ENCODE assay signal across 16 cellular contexts in genomic region chr7:73870041-73870492, GRCh38. TPM values are rescaled to one million over a fixed set of nuclear protein-coding genes. Genes with fewer than 3 reads are reported as not detected.
DNase-seq lines count a peak whose midpoint lies in the region; ATAC-seq, FAIRE-seq and TF ChIP-seq lines count a peak whose summit lies in the region.
"Had no signal": no experiment of that assay in that cellular context is flagged by ENCODE, and none has a peak within 500 bp of the region (broad histone marks: within the 10 kb centered on the region; RNA-seq: fewer than 3 reads in every experiment).

No MANE protein-coding gene starts in this region.

- TF ChIP-seq EP300 in H1 (IDR thresholded peaks at IDR 0.05; ENCODE audit: borderline replicate concordance in 1 of 2, low read depth in 2 of 2, low read length in 2 of 2): no peak

- H3K9ac ChIP-seq in H1 (replicated peaks in 1 of 4; ENCODE audit: extremely low read depth in 1 of 4, low read depth in 3 of 4, low read length in 3 of 4): no peak overlapping the region
- H3K9ac ChIP-seq in neuronal stem cell (ENCODE audit: low read depth, low read length, poor library complexity): no peak overlapping the region

- H3K4me2 ChIP-seq in H1 (ENCODE audit: insufficient read depth in 1 of 2, low read depth in 2 of 2, low read length in 2 of 2): no peak overlapping the region; a peak in 1 of 4 replicates
- H3K4me2 ChIP-seq in neuronal stem cell (ENCODE audit: insufficient read depth, low read length, poor library complexity, severe bottlenecking): no peak overlapping the region

- H4K5ac ChIP-seq in H1 (ENCODE audit: insufficient read length, low read depth, low read length): peak overlapping the region; percentile 5

- DNase-seq in M059J (ENCODE audit: low read depth) (peak; percentile 19), H1 (ENCODE audit: low read depth in 1 of 2, low spot score in 2 of 2) (peak in 1 of 2 experiments; percentile 62), neuronal stem cell (ENCODE audit: low spot score) (no peak), MCF 10A (ENCODE audit: unreplicated experiment) (no peak)
- DNase-seq: activated B cell treated with CpG ODN at 0.5 μM for 24 hours; NCI-H1436 treated with DMSO at 0.1 percent for 48 hours; NCI-H774; stimulated activated CD4-positive, alpha-beta T cell treated with anti-CD3 and anti-CD28 coated beads, Interleukin-15, amount 100 ng/mL, for 24 hours; stimulated activated CD8-positive, alpha-beta memory T cell treated with anti-CD3 and anti-CD28 coated beads, Interleukin-4, amount 100 ng/mL, for 48 hours had no signal

- H4K91ac ChIP-seq in H1 (replicated peaks; ENCODE audit: insufficient read length, low read length) (peak overlapping the region; percentile 73), neuronal stem cell (ENCODE audit: low read depth, low read length, poor library complexity) (no peak overlapping the region)

- peaks cover 3 to 21% (median 14%) of the 10 kb centered on the region in 4 experiments for H3K4me1 ChIP-seq in H1 (replicated peaks in 1 of 4; ENCODE audit: control insufficient read depth in 3 of 4, insufficient read depth in 4 of 4, low read length in 3 of 4)
- peaks cover 0 to 7% of the 10 kb centered on the region in 2 donors for H3K4me1 ChIP-seq in neuronal stem cell (ENCODE audit: control insufficient read depth in 2 of 2, insufficient read depth in 1 of 2, low read depth in 1 of 2, low read length in 2 of 2)

- TF ChIP-seq POLR2A in H1 (IDR thresholded peaks at IDR 0.05; ENCODE audit: control extremely low read depth in 1 of 2, low read depth in 2 of 2, low read length in 2 of 2): no peak

- H3K36me3 ChIP-seq in H1 (ENCODE audit: control insufficient read depth in 2 of 4, insufficient read depth in 4 of 4, low read length in 3 of 4) (no peaks in the 10 kb centered on the region), neuronal stem cell (replicated peaks in 1 of 2; ENCODE audit: control insufficient read depth in 2 of 2, insufficient read depth in 2 of 2, low read length in 2 of 2) (no peaks in the 10 kb centered on the region)

- H2BK15ac ChIP-seq in H1 (ENCODE audit: low read length) (peak overlapping the region; percentile 97; the same call in 1 of the 2 replicates), neuronal stem cell (ENCODE audit: low read length) (peak overlapping the region; percentile 91)

- H3K4me3 ChIP-seq in H1 (ENCODE audit: extremely low read depth in 1 of 4, insufficient read depth in 2 of 4, low read depth in 3 of 4, low read length in 4 of 4) (no peak overlapping the region), neuronal stem cell (ENCODE audit: low read length in 2 of 2) (no peak overlapping the region)

- H2BK12ac ChIP-seq in H1 (ENCODE audit: low read depth, low read length) (peak overlapping the region; percentile 77; the same call in 1 of the 2 replicates), neuronal stem cell (ENCODE audit: low read length) (no peak overlapping the region)

- peaks cover 0 to 1% of the 10 kb centered on the region in 2 experiments for H4K20me1 ChIP-seq in H1 (replicated peaks in 1 of 2; ENCODE audit: control insufficient read depth in 1 of 2, insufficient read depth in 2 of 2, low read length in 2 of 2)

- no peaks in the 10 kb centered on the region for H3K9me3 Mint-ChIP-seq in MCF 10A (ENCODE audit: unreplicated experiment)
- H3K9me3 Mint-ChIP-seq: activated B cell treated with CpG ODN at 0.5 μM for 24 hours had no signal

- peak overlapping the region; percentile 66; the same call in 1 of the 2 replicates for H2BK5ac ChIP-seq in H1 (ENCODE audit: low read depth, low read length)
- peak overlapping the region; percentile 39 for H2BK5ac ChIP-seq in neuronal stem cell (ENCODE audit: low read length)

- CTCF ChIA-PET in H1 (lab: Charles Lee; ENCODE audit: partially characterized antibody): interaction anchor here (0.6 to 1.6 kb wide), 11 partner anchors 11 to 239 kb away, joined by 3 to 10 read pairs (median 3); no protein-coding TSS in a partner anchor
- CTCF ChIA-PET in MCF 10A (lab: Yijun Ruan, JAX): interaction anchor here (0.6 to 1.1 kb wide), 3 partner anchors 10 to 182 kb away, joined by 3 to 4 read pairs (median 4); no protein-coding TSS in a partner anchor

- no peak overlapping the region for H3K14ac ChIP-seq in H1 (ENCODE audit: insufficient read length)
- H3K14ac ChIP-seq in neuronal stem cell (ENCODE audit: low read length): no peak overlapping the region

- no peaks in the 10 kb centered on the region for H3K79me1 ChIP-seq in H1 (ENCODE audit: low read depth, low read length)
- H3K79me1 ChIP-seq in neuronal stem cell (ENCODE audit: low read depth, low read length): no peaks in the 10 kb centered on the region

- no peak overlapping the region for H2BK20ac ChIP-seq in H1 (ENCODE audit: low read length)

- peak overlapping the region; percentile 60; the same call in 1 of the 2 replicates for H3K18ac ChIP-seq in H1 (ENCODE audit: extremely low read depth, low read length)
- H3K18ac ChIP-seq in neuronal stem cell (ENCODE audit: low read length): peak overlapping the region; percentile 80

- no peak for TF ChIP-seq RAD21 in H1 (IDR thresholded peaks at IDR 0.05 in 1 of 2, conservative IDR thresholded peaks at IDR 0.05 in 1 of 2; ENCODE audit: low read depth in 2 of 2, low read length in 2 of 2)

- no peak overlapping the region for H3K4me3 Mint-ChIP-seq in MCF 10A (ENCODE audit: unreplicated experiment)
- H3K4me3 Mint-ChIP-seq: activated B cell treated with CpG ODN at 0.5 μM for 24 hours had no signal

- 79% methylated on average over 15 of the region's 15 CpGs; no CpG with 5 or more reads in 1 of the 2 experiments for WGBS in H1 (ENCODE audit: extremely low coverage in 1 of 2, insufficient coverage in 1 of 2, insufficient read length in 1 of 2, insufficient replicate concordance in 2 of 2, low coverage in 1 of 2, low lambda C conversion rate in 2 of 2, missing lambda C conversion rate in 1 of 2), 2 experiments
- WGBS in neuronal stem cell (ENCODE audit: extremely low coverage in 2 of 2, insufficient read length in 2 of 2, insufficient replicate concordance in 1 of 2), 2 donors: no CpG with 5 or more reads among the region's 15 CpGs

- no peaks in the 10 kb centered on the region for H3K4me1 Mint-ChIP-seq in MCF 10A (ENCODE audit: insufficient read depth, unreplicated experiment)
- H3K4me1 Mint-ChIP-seq: activated B cell treated with CpG ODN at 0.5 μM for 24 hours had no signal

- H2AK5ac ChIP-seq in H1 (ENCODE audit: low read depth, low read length): no peak overlapping the region
- peak overlapping the region; percentile 40 for H2AK5ac ChIP-seq in neuronal stem cell (ENCODE audit: low read depth, low read length)

- no peak for FAIRE-seq in H1 (lab: Jason Lieb, UNC)
- FAIRE-seq: keratinocyte had no signal

- H3K27me3 ChIP-seq in H1 (replicated peaks in 1 of 4; ENCODE audit: control insufficient read depth in 3 of 4, extremely low read depth in 1 of 4, insufficient read depth in 3 of 4, low read length in 3 of 4) (no peaks in the 10 kb centered on the region), neuronal stem cell (ENCODE audit: control insufficient read depth in 3 of 3, insufficient read depth in 3 of 3, low read depth in 1 of 3, low read length in 3 of 3) (peaks cover 0 to 11% (median 0%) of the 10 kb centered on the region in 3 experiments)

- no peak for TF ChIP-seq CTCF in H1 (IDR thresholded peaks at IDR 0.05; ENCODE audit: control extremely low read depth in 1 of 3, insufficient read depth in 1 of 3, low read depth in 1 of 3, low read length in 3 of 3)
- no peak for TF ChIP-seq CTCF in MCF 10A (IDR thresholded peaks at IDR 0.05; ENCODE audit: unreplicated experiment)

- no peak for ATAC-seq in GM18519 (IDR thresholded peaks at IDR 0.05; ENCODE audit: low FRiP score, unreplicated experiment)
- ATAC-seq in HG03571 (IDR thresholded peaks at IDR 0.05; ENCODE audit: unreplicated experiment): no peak

- POLR2A ChIA-PET in H1 (lab: Charles Lee; ENCODE audit: partially characterized antibody) (interaction anchor here (0.6 to 1.1 kb wide), 3 partner anchors 140 to 531 kb away, joined by 3 to 4 read pairs (median 3); no protein-coding TSS in a partner anchor), MCF 10A (lab: Yijun Ruan, JAX) (interaction anchor here (0.6 kb wide), 1 partner anchor 95 kb away, joined by 3 read pairs; no protein-coding TSS in a partner anchor)

- H4K8ac ChIP-seq in H1 (ENCODE audit: extremely low read depth, insufficient read depth, low read length) (peak overlapping the region; percentile 57; the same call in 1 of the 2 replicates), neuronal stem cell (ENCODE audit: low read depth, low read length) (no peak overlapping the region)

- H3K27ac Mint-ChIP-seq in MCF 10A (ENCODE audit: low read depth, unreplicated experiment): no peak overlapping the region
- H3K27ac Mint-ChIP-seq: activated B cell treated with CpG ODN at 0.5 μM for 24 hours had no signal

- H2BK120ac ChIP-seq in H1 (replicated peaks; ENCODE audit: low read depth, low read length): no peak overlapping the region
- no peak overlapping the region for H2BK120ac ChIP-seq in neuronal stem cell (ENCODE audit: low read depth, low read length)

- no TSS peak for BruUV-seq in MCF 10A (replicated peaks; lab: Mats Ljungman, UMichigan)

- H3K23ac ChIP-seq in H1 (ENCODE audit: insufficient read length): no peak overlapping the region
- no peak overlapping the region for H3K23ac ChIP-seq in neuronal stem cell (ENCODE audit: low read depth, low read length, poor library complexity)

- no peak overlapping the region for H3K56ac ChIP-seq in H1 (replicated peaks; ENCODE audit: insufficient read length, low read depth, low read length)

- H3K9me3 ChIP-seq in H1 (ENCODE audit: insufficient read depth in 2 of 2, low read depth in 1 of 2, low read length in 1 of 2): no peaks in the 10 kb centered on the region
- no peaks in the 10 kb centered on the region for H3K9me3 ChIP-seq in neuronal stem cell (replicated peaks in 1 of 2; ENCODE audit: control insufficient read depth in 2 of 2, insufficient read depth in 1 of 2, low read depth in 1 of 2, low read length in 2 of 2)

- intact Hi-C loops in MCF 10A (cut with micrococcal nuclease): no loop called here

- no peaks in the 10 kb centered on the region for H3K79me2 ChIP-seq in H1 (ENCODE audit: control insufficient read depth in 1 of 2, insufficient read depth in 2 of 2, low read length in 2 of 2)

- no peaks in the 10 kb centered on the region for H3K36me3 Mint-ChIP-seq in MCF 10A (ENCODE audit: insufficient read depth, unreplicated experiment)

- peaks cover 14% of the 10 kb centered on the region for H3K27me3 Mint-ChIP-seq in MCF 10A (ENCODE audit: insufficient read depth, unreplicated experiment)

- H3K4ac ChIP-seq in H1 (replicated peaks; ENCODE audit: insufficient read length, low read depth, low read length) (peak overlapping the region; percentile 94), neuronal stem cell (ENCODE audit: low read length) (no peak overlapping the region)

- peaks cover 12% of the 10 kb centered on the region; the same call in 1 of the 2 replicates for H3K23me2 ChIP-seq in H1 (ENCODE audit: low read depth, low read length)

- no peak overlapping the region for H3K27ac ChIP-seq in H1 (ENCODE audit: low read depth, low read length)
- H3K27ac ChIP-seq in neuronal stem cell (replicated peaks; ENCODE audit: low read length): no peak overlapping the region

- H2AFZ ChIP-seq in H1 (ENCODE audit: low read length) (peak overlapping the region; percentile 91; the same call in 1 of the 2 replicates), neuronal stem cell (ENCODE audit: low read length) (no peak overlapping the region)

RNA-seq across cellular contexts. Expression of gene TMEM270, which starts 9.1 kb away (rescaled TPM):
- 0.17 and 0.32 TPM in 2 replicates for total RNA-seq in M059J (2014; rRNA removed; shearing (Covaris generic))
- total RNA-seq in H1 (2021; fragmentation: NEBNext Ultra II Directional; extraction: Animal tissue kit (Norgen Biotek cat#: 25700)): not detected in 2 replicates
- 0.26 and 0.33 TPM in 2 replicates for polyA plus RNA-seq in H1 (2011; rRNA removed)
- not detected for polyA plus RNA-seq in H1 (2011; cell fraction: cytosol; rRNA removed)
- polyA plus RNA-seq in H1 (2011; cell fraction: nucleus; rRNA removed): not detected
- polyA plus RNA-seq in H1 (2012, experiment 1 of 2): 0.23 TPM in 1 of 4 replicates, not detected in the others
- polyA plus RNA-seq in H1 (2012, experiment 2 of 2): not detected
- 0.16 TPM for polyA plus RNA-seq in H1 (2013, experiment 1 of 2)
- not detected for polyA plus RNA-seq in H1 (2013, experiment 2 of 2)
- not detected in 2 replicates for polyA minus RNA-seq in H1 (2011; rRNA and poly(A)+ RNA removed)
- polyA minus RNA-seq in H1 (2011; cell fraction: cytosol; rRNA and poly(A)+ RNA removed): not detected
- not detected for polyA minus RNA-seq in H1 (2011; cell fraction: nucleus; rRNA and poly(A)+ RNA removed)
- polyA plus RNA-seq in neuronal stem cell (2013, experiment 1 of 2): not detected
- polyA plus RNA-seq in neuronal stem cell (2013, experiment 2 of 2): 0.04 TPM
- not detected in 2 replicates for total RNA-seq in MCF 10A (2022)
- total RNA-seq: activated B cell treated with CpG ODN at 0.5 μM for 24 hours, dermis microvascular lymphatic vessel endothelial cell, fibroblast of villous mesenchyme, SK-MEL-5 had no signal
- polyA plus RNA-seq: BJ, keratinocyte had no signal

RNA-seq across cellular contexts. Expression of gene METTL27, which starts 27.8 kb away (rescaled TPM):
- 1.7 and 1.9 TPM in 2 replicates for total RNA-seq in M059J (2014; rRNA removed; shearing (Covaris generic))
- total RNA-seq in H1 (2021; fragmentation: NEBNext Ultra II Directional; extraction: Animal tissue kit (Norgen Biotek cat#: 25700)): 5.6 and 6.2 TPM in 2 replicates
- polyA plus RNA-seq in H1 (2011; rRNA removed): 12.0 and 21.6 TPM in 2 replicates
- polyA plus RNA-seq in H1 (2011; cell fraction: cytosol; rRNA removed): 14.6 TPM
- 19.1 TPM for polyA plus RNA-seq in H1 (2011; cell fraction: nucleus; rRNA removed)
- 4.4 to 11.8 TPM (median 8.7 TPM) in 4 replicates for polyA plus RNA-seq in H1 (2012, experiment 1 of 2)
- polyA plus RNA-seq in H1 (2012, experiment 2 of 2): 5.8 TPM
- 3.1 TPM for polyA plus RNA-seq in H1 (2013, experiment 1 of 2)
- 2.6 TPM for polyA plus RNA-seq in H1 (2013, experiment 2 of 2)
- 3.9 and 8.7 TPM in 2 replicates for polyA minus RNA-seq in H1 (2011; rRNA and poly(A)+ RNA removed)
- 5.5 TPM for polyA minus RNA-seq in H1 (2011; cell fraction: cytosol; rRNA and poly(A)+ RNA removed)
- 14.0 TPM for polyA minus RNA-seq in H1 (2011; cell fraction: nucleus; rRNA and poly(A)+ RNA removed)
- 2.8 TPM for polyA plus RNA-seq in neuronal stem cell (2013, experiment 1 of 2)
- polyA plus RNA-seq in neuronal stem cell (2013, experiment 2 of 2): 3.3 TPM
- 4.4 and 7.3 TPM in 2 replicates for total RNA-seq in MCF 10A (2022)

RNA-seq across cellular contexts. Expression of gene CLDN4, which starts 39.3 kb away (rescaled TPM):
- 0.62 and 1.1 TPM in 2 replicates for total RNA-seq in M059J (2014; rRNA removed; shearing (Covaris generic))
- 28.0 TPM in 2 replicates for total RNA-seq in H1 (2021; fragmentation: NEBNext Ultra II Directional; extraction: Animal tissue kit (Norgen Biotek cat#: 25700))
- 69.3 and 112 TPM in 2 replicates for polyA plus RNA-seq in H1 (2011; rRNA removed)
- polyA plus RNA-seq in H1 (2011; cell fraction: cytosol; rRNA removed): 77.0 TPM
- polyA plus RNA-seq in H1 (2011; cell fraction: nucleus; rRNA removed): 68.1 TPM
- 23.8 to 46.5 TPM (median 45.3 TPM) in 4 replicates for polyA plus RNA-seq in H1 (2012, experiment 1 of 2)
- polyA plus RNA-seq in H1 (2012, experiment 2 of 2): 45.3 TPM
- 57.8 TPM for polyA plus RNA-seq in H1 (2013, experiment 1 of 2)
- polyA plus RNA-seq in H1 (2013, experiment 2 of 2): 59.7 TPM
- 30.3 and 31.4 TPM in 2 replicates for polyA minus RNA-seq in H1 (2011; rRNA and poly(A)+ RNA removed)
- 33.1 TPM for polyA minus RNA-seq in H1 (2011; cell fraction: cytosol; rRNA and poly(A)+ RNA removed)
- polyA minus RNA-seq in H1 (2011; cell fraction: nucleus; rRNA and poly(A)+ RNA removed): 34.6 TPM
- polyA plus RNA-seq in neuronal stem cell (2013, experiment 1 of 2): 4.1 TPM
- 4.0 TPM for polyA plus RNA-seq in neuronal stem cell (2013, experiment 2 of 2)
- total RNA-seq in MCF 10A (2022): 0.22 and 0.28 TPM in 2 replicates
- total RNA-seq: activated B cell treated with CpG ODN at 0.5 μM for 24 hours, SK-MEL-5 had no signal

Comparison
In these comparisons a context has a peak if more than half of its experiments do, and no peak if none do; other contexts are left out.
1. RNA of gene CLDN4, which starts 39.3 kb away (total RNA-seq): 28.0 TPM in H1; 0.62 to 1.1 TPM in M059J and 0.22 to 0.28 TPM in MCF 10A; every median in the first group is over 10 times any median in the second.